27 cellular contexts compared by ENCODE assay signal in the genomic region with DNA sequence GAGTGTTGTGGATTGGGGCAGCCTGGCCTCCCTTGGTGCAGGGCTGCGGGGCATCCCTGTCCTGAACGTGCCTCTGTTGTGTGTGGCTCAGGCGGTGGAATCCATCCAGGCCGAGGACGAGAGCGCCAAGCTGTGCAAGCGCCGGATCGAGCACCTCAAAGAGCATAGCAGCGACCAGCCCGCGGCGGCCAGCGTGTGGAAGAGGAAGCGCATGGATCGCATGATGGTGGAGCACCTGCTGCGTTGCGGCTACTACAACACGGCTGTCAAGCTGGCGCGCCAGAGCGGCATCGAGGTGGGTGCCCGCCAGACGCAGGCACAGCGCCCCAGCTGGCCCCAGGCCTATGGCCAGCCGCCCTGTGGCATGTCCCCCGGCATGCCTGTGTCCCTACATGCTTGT.
"Had no signal": no experiment of that assay in that cellular context is flagged by ENCODE, and none has a peak within 500 bp of the region (broad histone marks: within the 10 kb centered on the region; RNA-seq: fewer than 3 reads in every experiment).

No MANE protein-coding gene starts in this region.

- H3K27me3 ChIP-seq: dorsolateral prefrontal cortex, gastroesophageal sphincter, hepatocyte, pancreas, vagina had no signal

- H3K4me3 Mint-ChIP-seq: activated CD8-positive, alpha-beta memory T cell treated with anti-CD3 and anti-CD28 coated beads, Interleukin-2, amount 10 ng/mL, durations not matched to agents 7 days and 5 days; activated CD8-positive, alpha-beta T cell treated with anti-CD3 and anti-CD28 coated beads, Interleukin-2, amount 10 ng/mL, durations not matched to agents 7 days and 5 days; activated naive CD8-positive, alpha-beta T cell; memory B cell; neural crest cell; stimulated activated naive B cell treated with anti-CD40 and anti-IgM and Interleukin-4, amounts not matched to agents 10 μg/mL and 1 μg/mL and 100 μg/mL, for 72 hours; type B pancreatic cell had no signal

- H3K4me1 ChIP-seq: pancreas had no signal

- H3K4me3 ChIP-seq: coronary artery, dorsolateral prefrontal cortex, gastroesophageal sphincter, hepatocyte, pancreas, psoas muscle, thoracic aorta, vagina had no signal

- H3K9me3 ChIP-seq: gastroesophageal sphincter, pancreas, psoas muscle, thoracic aorta, vagina had no signal

- H3K27me3 Mint-ChIP-seq: activated CD8-positive, alpha-beta memory T cell treated with anti-CD3 and anti-CD28 coated beads, Interleukin-2, amount 10 ng/mL, durations not matched to agents 7 days and 5 days; activated naive CD8-positive, alpha-beta T cell; memory B cell; naive thymus-derived CD8-positive, alpha-beta T cell; stimulated activated naive B cell treated with anti-CD40 and anti-IgM and Interleukin-4, amounts not matched to agents 10 μg/mL and 1 μg/mL and 100 μg/mL, for 72 hours; type B pancreatic cell had no signal

- H2AFZ ChIP-seq: hepatocyte had no signal

- H3K9me3 Mint-ChIP-seq: activated T-helper 2 cell treated with anti-CD3 and anti-CD28 coated beads, Interferon-gamma antibody, Interleukin-2, Interleukin-4, amounts not matched to agents 10 μg/mL and 5 μg/mL and 100 μg/mL, durations not matched to agents 14 hours and 24 hours and 36 hours; naive thymus-derived CD8-positive, alpha-beta T cell; stimulated activated naive B cell treated with anti-CD40 and anti-IgM and Interleukin-4, amounts not matched to agents 10 μg/mL and 1 μg/mL and 100 μg/mL, for 72 hours; type B pancreatic cell had no signal

- H3K4me2 ChIP-seq: hepatocyte had no signal

- DNase-seq: activated CD8-positive, alpha-beta memory T cell treated with anti-CD3 and anti-CD28 coated beads, Interleukin-2, amount 10 ng/mL, durations not matched to agents 7 days and 5 days; activated T-cell treated with anti-CD3 and anti-CD28 coated beads, Interleukin-2, amount 50 U/mL, for 48 hours; anterior cingulate cortex; cerebellar nuclear complex; effector memory CD4-positive, alpha-beta T cell; erythroblast; nucleus accumbens; stimulated activated CD4-positive, alpha-beta T cell treated with anti-CD3 and anti-CD28 coated beads, Interleukin-15, amount 100 ng/mL, for 24 hours; stimulated activated CD4-positive, alpha-beta T cell treated with anti-CD3 and anti-CD28 coated beads, Interleukin-2, amount 100 ng/mL, for 24 hours; stimulated activated naive B cell treated with anti-CD40 and anti-IgM and Interleukin-4, amounts not matched to agents 10 μg/mL and 1 μg/mL and 100 μg/mL, for 72 hours had no signal

- FAIRE-seq: bronchial epithelial cell, keratinocyte, pancreas had no signal

- H3K27ac ChIP-seq: coronary artery, dorsolateral prefrontal cortex, gastroesophageal sphincter, hepatocyte, pancreas, psoas muscle, thoracic aorta, vagina had no signal

- ATAC-seq: activated CD8-positive, alpha-beta memory T cell treated with anti-CD3 and anti-CD28 coated beads, Interleukin-2, amount 10 ng/mL, durations not matched to agents 7 days and 5 days; gastroesophageal sphincter; pancreas; psoas muscle; stimulated activated naive B cell treated with anti-CD40 and anti-IgM and Interleukin-4, amounts not matched to agents 10 μg/mL and 1 μg/mL and 100 μg/mL, for 72 hours had no signal

- H3K27ac Mint-ChIP-seq: memory B cell; stimulated activated naive B cell treated with anti-CD40 and anti-IgM and Interleukin-4, amounts not matched to agents 10 μg/mL and 1 μg/mL and 100 μg/mL, for 72 hours; type B pancreatic cell had no signal
